Comparison of ENCODE assay signal across 1 cellular context in the genomic region with DNA sequence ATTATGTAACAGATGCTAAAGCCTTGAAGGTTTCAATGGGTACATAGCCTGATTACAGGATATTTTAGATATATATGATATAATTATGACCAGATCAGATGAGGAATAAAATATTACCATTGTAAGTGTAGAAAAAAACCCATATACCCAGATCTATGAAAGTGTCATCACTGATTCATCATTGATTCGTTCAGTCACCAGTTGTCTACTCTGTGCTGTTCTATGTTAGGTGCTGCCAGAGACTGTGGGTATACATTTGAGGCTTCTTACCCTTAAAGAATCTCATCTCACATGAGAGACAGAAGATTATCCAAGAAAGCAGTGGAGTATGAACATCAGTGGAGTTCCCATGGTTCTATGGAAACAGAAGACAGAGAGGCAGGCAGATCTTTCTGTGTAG.
TF ChIP-seq lines count a peak whose summit lies in the region.

No MANE protein-coding gene starts in this region.

TF ChIP-seq in GM23338, 12 proteins besides CTCF, POLR2A, EP300 and RAD21 (continued from another document):
- TF ChIP-seq ZNF462 (CRISPR knock-in tag; IDR thresholded peaks at IDR 0.05): no peak
- no peak for TF ChIP-seq EZH2phosphoT487 (IDR thresholded peaks at IDR 0.05; ENCODE audit: unreplicated experiment)
- TF ChIP-seq REST (IDR thresholded peaks at IDR 0.05; ENCODE audit: unreplicated experiment): no peak
- TF ChIP-seq CREB1 (CRISPR knock-in tag; IDR thresholded peaks at IDR 0.05; ENCODE audit: low read depth): no peak
- TF ChIP-seq EZH2 (IDR thresholded peaks at IDR 0.05; ENCODE audit: low read depth, unreplicated experiment): no peak
- no peak for TF ChIP-seq JUNB (IDR thresholded peaks at IDR 0.05; ENCODE audit: unreplicated experiment)
- no peak for TF ChIP-seq STAT1 (IDR thresholded peaks at IDR 0.05; ENCODE audit: unreplicated experiment)
- TF ChIP-seq ZNF331 (CRISPR knock-in tag; IDR thresholded peaks at IDR 0.05; ENCODE audit: low read depth): no peak
- TF ChIP-seq ZNF114 (CRISPR knock-in tag; IDR thresholded peaks at IDR 0.05): no peak
- TF ChIP-seq POLR2AphosphoS5 (IDR thresholded peaks at IDR 0.05; ENCODE audit: low read depth): no peak
- TF ChIP-seq NANOG (IDR thresholded peaks at IDR 0.05; ENCODE audit: borderline replicate concordance): no peak
